Comparison of ENCODE assay signal across 18 cellular contexts in the genomic region with DNA sequence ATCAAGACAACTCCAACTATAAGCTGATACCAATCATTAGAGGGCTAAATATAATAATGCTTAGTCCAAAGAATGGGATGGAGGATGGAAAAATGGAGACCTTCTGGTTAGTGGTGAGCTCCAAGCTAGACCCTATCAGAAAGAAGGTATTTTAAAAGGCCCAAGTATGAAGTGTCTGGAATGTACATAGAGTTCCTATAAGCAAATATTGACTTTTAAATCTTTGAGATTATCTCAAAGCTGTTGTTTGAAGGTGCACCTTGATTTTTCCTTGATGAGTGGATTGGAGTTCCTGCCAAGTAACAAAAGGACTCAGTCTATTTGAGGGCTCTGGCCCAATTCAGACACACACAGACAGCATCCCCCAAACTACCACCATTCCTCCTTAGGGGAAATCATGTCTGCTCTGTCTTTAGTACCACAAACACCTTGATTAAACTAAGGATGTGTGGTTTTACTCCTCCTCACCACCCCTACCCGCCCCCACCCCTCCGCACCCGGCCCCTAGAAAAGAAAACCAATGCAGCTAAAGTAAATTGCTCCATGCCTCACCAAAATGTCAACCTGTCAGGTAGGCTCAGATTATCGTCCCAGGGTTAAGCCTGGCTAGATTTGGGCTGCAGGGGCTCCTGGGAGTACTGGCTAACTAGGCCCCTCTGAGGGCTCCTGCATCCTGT. TPM values are rescaled to one million over a fixed set of nuclear protein-coding genes. Genes with fewer than 3 reads are reported as not detected.
A peak's percentile ranks its signal among the peaks of the same experiment; 100 is the strongest.
DNase-seq lines count a peak whose midpoint lies in the region; ATAC-seq and TF ChIP-seq lines count a peak whose summit lies in the region.
"Had no signal": no experiment of that assay in that cellular context is flagged by ENCODE, and none has a peak within 500 bp of the region (broad histone marks: within the 10 kb centered on the region; RNA-seq: fewer than 3 reads in every experiment).

No MANE protein-coding gene starts in this region.

- H3K9me3 ChIP-seq in CD4-positive, CD25-positive, alpha-beta regulatory T cell (ENCODE audit: control insufficient read depth in 2 of 2, low read length in 2 of 2) = no peaks in the 10 kb centered on the region
- no peaks in the 10 kb centered on the region for H3K9me3 ChIP-seq in DND-41 (ENCODE audit: insufficient read depth, low read length, severe bottlenecking)
- H3K9me3 ChIP-seq: BE2C, Peyer's patch had no signal

- POLR2A ChIA-PET in naive thymus-derived CD8-positive, alpha-beta T cell (lab: Charles Lee) = interaction anchor here (0.7 to 2.0 kb wide), 2 partner anchors 9 to 11 kb away, joined by 6 to 9 read pairs; no protein-coding TSS in a partner anchor

- peaks cover 0 to 5% (median 0%) of the 10 kb centered on the region in 7 donors for H3K9me3 Mint-ChIP-seq in CD4-positive, CD25-positive, alpha-beta regulatory T cell
- H3K9me3 Mint-ChIP-seq in activated naive CD4-positive, alpha-beta T cell treated with anti-CD3 and anti-CD28 coated beads, Interleukin-2, amount 50 U/mL, for 72 hours = peaks cover 5 to 6% of the 10 kb centered on the region in 2 donors
- peaks cover 0 to 9% (median 0%) of the 10 kb centered on the region in 9 donors for H3K9me3 Mint-ChIP-seq in naive thymus-derived CD8-positive, alpha-beta T cell

- no peak overlapping the region for H3K4me3 ChIP-seq in CD4-positive, CD25-positive, alpha-beta regulatory T cell (ENCODE audit: low read depth, low read length)
- no peak overlapping the region for H3K4me3 ChIP-seq in DND-41 (ENCODE audit: low read depth in 1 of 2, low read length in 2 of 2)
- H3K4me3 ChIP-seq: dorsolateral prefrontal cortex, Peyer's patch, SK-N-MC had no signal

- H3K27ac Mint-ChIP-seq in CD4-positive, CD25-positive, alpha-beta regulatory T cell = peak overlapping the region; percentile 47 to 85 (median 70)
- H3K27ac Mint-ChIP-seq in activated naive CD4-positive, alpha-beta T cell treated with anti-CD3 and anti-CD28 coated beads, Interleukin-2, amount 50 U/mL, for 72 hours = peak overlapping the region; percentile 60 to 62
- peak overlapping the region; percentile 24 to 93 (median 86) for H3K27ac Mint-ChIP-seq in naive thymus-derived CD8-positive, alpha-beta T cell

- H3K4me1 Mint-ChIP-seq in CD4-positive, CD25-positive, alpha-beta regulatory T cell = peaks cover 17 to 62% (median 49%) of the 10 kb centered on the region in 4 donors
- peaks cover 27 to 57% (median 45%) of the 10 kb centered on the region in 4 donors for H3K4me1 Mint-ChIP-seq in naive thymus-derived CD8-positive, alpha-beta T cell

- H3K4me2 ChIP-seq in DND-41 (ENCODE audit: insufficient read depth, low read length) = no peak overlapping the region

- no peak overlapping the region for H3K27ac ChIP-seq in CD4-positive, CD25-positive, alpha-beta regulatory T cell (ENCODE audit: insufficient read depth, low read length, poor library complexity, severe bottlenecking)
- H3K27ac ChIP-seq in DND-41 (ENCODE audit: low read length) = no peak overlapping the region
- H3K27ac ChIP-seq: dorsolateral prefrontal cortex, parathyroid adenoma, Peyer's patch, SK-N-MC had no signal

- no peaks in the 10 kb centered on the region for H3K27me3 Mint-ChIP-seq in CD4-positive, CD25-positive, alpha-beta regulatory T cell
- H3K27me3 Mint-ChIP-seq in naive thymus-derived CD8-positive, alpha-beta T cell = no peaks in the 10 kb centered on the region

- H3K4me3 Mint-ChIP-seq in CD4-positive, CD25-positive, alpha-beta regulatory T cell = peak overlapping the region in 3 of 4 donors; percentile 27 to 76 (median 37)
- peak overlapping the region; percentile 5 to 78 (median 66) for H3K4me3 Mint-ChIP-seq in naive thymus-derived CD8-positive, alpha-beta T cell

- H4K20me1 ChIP-seq in DND-41 (ENCODE audit: insufficient read depth, low read length) = no peaks in the 10 kb centered on the region

- DNase-seq in CD4-positive, CD25-positive, alpha-beta regulatory T cell = peak in 1 of 3 donors; percentile 46
- DNase-seq in DND-41 (peak; percentile 12), NCI-H345 treated with DMSO at 0.1 percent for 48 hours (lab: John Stamatoyannopoulos, UW; ENCODE audit: unreplicated experiment) (no peak)
- DNase-seq in activated naive CD4-positive, alpha-beta T cell treated with anti-CD3 and anti-CD28 coated beads, Interleukin-2, amount 50 U/mL, for 72 hours (ENCODE audit: low spot score in 2 of 2) = no peak
- peak in 3 of 10 donors; percentile 12 to 27 (median 18) for DNase-seq in naive thymus-derived CD8-positive, alpha-beta T cell
- DNase-seq: BE2C; DMS79; dorsolateral prefrontal cortex; Kasumi-1; NCI-H1417; NCI-H2171; Peyer's patch; stimulated activated CD4-positive, alpha-beta T cell treated with anti-CD3 and anti-CD28 coated beads, Interleukin-2, amount 100 ng/mL, for 48 hours had no signal

- no peaks in the 10 kb centered on the region for H3K79me2 ChIP-seq in DND-41 (ENCODE audit: insufficient read depth, low read length)
- H3K79me2 ChIP-seq: parathyroid adenoma had no signal

- TF ChIP-seq CTCF in DND-41 (IDR thresholded peaks at IDR 0.05; ENCODE audit: borderline replicate concordance, extremely low read depth, low read length, poor library complexity, severe bottlenecking) = no peak

- no peak overlapping the region for H2AFZ ChIP-seq in DND-41 (ENCODE audit: low read depth, low read length)
- H2AFZ ChIP-seq: parathyroid adenoma had no signal

- H3K36me3 Mint-ChIP-seq in CD4-positive, CD25-positive, alpha-beta regulatory T cell = peaks cover 4% of the 10 kb centered on the region
- H3K36me3 Mint-ChIP-seq in activated naive CD4-positive, alpha-beta T cell treated with anti-CD3 and anti-CD28 coated beads, Interleukin-2, amount 50 U/mL, for 72 hours = peaks cover 7 to 15% of the 10 kb centered on the region in 2 donors
- peaks cover 0 to 6% (median 0%) of the 10 kb centered on the region in 3 donors for H3K36me3 Mint-ChIP-seq in naive thymus-derived CD8-positive, alpha-beta T cell

- no peak for ATAC-seq in CD4-positive, CD25-positive, alpha-beta regulatory T cell (ENCODE audit: low read depth in 2 of 2)
- peak; percentile 69 for ATAC-seq in DND-41 (ENCODE audit: insufficient read depth, low read depth)
- ATAC-seq in activated naive CD4-positive, alpha-beta T cell treated with anti-CD3 and anti-CD28 coated beads, Interleukin-2, amount 50 U/mL, for 72 hours = no peak
- ATAC-seq in naive thymus-derived CD8-positive, alpha-beta T cell = peak in 1 of 2 donors; percentile 15
- ATAC-seq in HG03135 (IDR thresholded peaks at IDR 0.05; ENCODE audit: unreplicated experiment) = no peak
- ATAC-seq in GM19035 (IDR thresholded peaks at IDR 0.05; ENCODE audit: unreplicated experiment) = no peak
- ATAC-seq: HCT116 had no signal

- H3K36me3 ChIP-seq in CD4-positive, CD25-positive, alpha-beta regulatory T cell (ENCODE audit: control insufficient read depth, insufficient read depth, low read length) = no peaks in the 10 kb centered on the region
- no peaks in the 10 kb centered on the region for H3K36me3 ChIP-seq in DND-41 (ENCODE audit: insufficient read depth, low read length)
- H3K36me3 ChIP-seq: BE2C, Peyer's patch had no signal

- no peak overlapping the region for H3K9ac ChIP-seq in DND-41 (ENCODE audit: low read depth, low read length)
- H3K9ac ChIP-seq: parathyroid adenoma had no signal

- H3K27me3 ChIP-seq in CD4-positive, CD25-positive, alpha-beta regulatory T cell (ENCODE audit: control insufficient read depth, insufficient read depth, low read length) = no peaks in the 10 kb centered on the region
- H3K27me3 ChIP-seq in DND-41 (ENCODE audit: insufficient read depth, low read length, poor library complexity) = no peaks in the 10 kb centered on the region
- H3K27me3 ChIP-seq: BE2C, dorsolateral prefrontal cortex, Peyer's patch had no signal

- H3K4me1 ChIP-seq in CD4-positive, CD25-positive, alpha-beta regulatory T cell (ENCODE audit: control insufficient read depth, insufficient read depth, low read length, poor library complexity, severe bottlenecking) = peaks cover 41% of the 10 kb centered on the region
- peaks cover 17% of the 10 kb centered on the region for H3K4me1 ChIP-seq in DND-41 (ENCODE audit: insufficient read depth, low read length)
- H3K4me1 ChIP-seq: BE2C, parathyroid adenoma had no signal

RNA-seq across cellular contexts. Expression of gene CDC7, which starts 59.3 kb away (rescaled TPM):
- total RNA-seq in CD4-positive, CD25-positive, alpha-beta regulatory T cell = 6.2 TPM
- 1 to 10 TPM; 3.9 to 7.9 (median 5.4) TPM for polyA plus RNA-seq in CD4-positive, CD25-positive, alpha-beta regulatory T cell
- total RNA-seq in activated naive CD4-positive, alpha-beta T cell treated with anti-CD3 and anti-CD28 coated beads, Interleukin-2, amount 50 U/mL, for 72 hours = 10 to 100 TPM; 38.2 to 38.9 TPM
- total RNA-seq in naive thymus-derived CD8-positive, alpha-beta T cell = 1 to 10 TPM; 9.1 to 9.5 TPM
- polyA plus RNA-seq in naive thymus-derived CD8-positive, alpha-beta T cell = 1 to 10 TPM; 2.9 to 3.5 (median 3.3) TPM
